ENCODE assay signal across 23 cellular contexts in genomic region chr7:15011289-15011688, GRCh38.
DNase-seq lines count a peak whose midpoint lies in the region; FAIRE-seq and TF ChIP-seq lines count a peak whose summit lies in the region.
"Had no signal": no experiment of that assay in that cellular context is flagged by ENCODE, and none has a peak within 500 bp of the region (broad histone marks: within the 10 kb centered on the region; RNA-seq: fewer than 3 reads in every experiment).

No MANE protein-coding gene starts in this region.

- H3T11ph ChIP-seq in H9 (ENCODE audit: low read length), result no peak overlapping the region

- no peak overlapping the region for H3K4me2 ChIP-seq in H9 (ENCODE audit: insufficient read depth, insufficient read length, low read length)
- H3K4me2 ChIP-seq in mesendoderm (ENCODE audit: low read length), result no peak overlapping the region
- H3K4me2 ChIP-seq: A549 had no signal

- TF ChIP-seq POLR2A in GM12892 (IDR thresholded peaks at IDR 0.05; ENCODE audit: low read depth, low read length), result no peak

- H3K27me3 ChIP-seq in H9 (ENCODE audit: insufficient read depth, low read length) (no peaks in the 10 kb centered on the region), mesendoderm (ENCODE audit: insufficient read depth, low read length, poor library complexity) (no peaks in the 10 kb centered on the region)
- H3K27me3 ChIP-seq: BE2C had no signal

- H3K36me3 ChIP-seq in mesendoderm (ENCODE audit: control insufficient read depth, insufficient read depth, low read length), result no peaks in the 10 kb centered on the region
- H3K36me3 ChIP-seq: BE2C had no signal

- no peaks in the 10 kb centered on the region for H4K20me1 ChIP-seq in H9 (ENCODE audit: control insufficient read depth, insufficient read depth, insufficient read length)

- H3K4me1 ChIP-seq in H9 (ENCODE audit: insufficient read depth, low read length) (peaks cover 8% of the 10 kb centered on the region; the same call in 1 of the 2 replicates), mesendoderm (ENCODE audit: control insufficient read depth, low read depth, low read length) (peaks cover 3% of the 10 kb centered on the region)
- H3K4me1 ChIP-seq: A549 had no signal

- peaks cover 16 to 19% of the 10 kb centered on the region in 2 experiments for H3K4me1 Mint-ChIP-seq in H9
- H3K4me1 Mint-ChIP-seq: CD4-positive, alpha-beta memory T cell had no signal

- no peak overlapping the region for H2BK20ac ChIP-seq in H9 (ENCODE audit: low read depth, low read length, poor library complexity, severe bottlenecking)

- H4K8ac ChIP-seq in H9 (replicated peaks; ENCODE audit: insufficient read length, low read depth, low read length), result no peak overlapping the region
- no peak overlapping the region for H4K8ac ChIP-seq in mesendoderm (ENCODE audit: low read depth, low read length)

- no peak overlapping the region for H3K56ac ChIP-seq in H9 (ENCODE audit: insufficient read length, low read depth, low read length)
- H3K56ac ChIP-seq in mesendoderm (ENCODE audit: low read length), result no peak overlapping the region

- no peak for FAIRE-seq in GM12892 (lab: Jason Lieb, UNC)
- FAIRE-seq: A549, D721Med, GM18507, K562 had no signal

- no peak overlapping the region for H2BK5ac ChIP-seq in H9 (ENCODE audit: insufficient read length, low read length)
- H2BK5ac ChIP-seq in mesendoderm (ENCODE audit: low read length), result no peak overlapping the region

- H2BK12ac ChIP-seq in H9 (ENCODE audit: insufficient read length, low read depth, low read length), result no peak overlapping the region

- H2BK15ac ChIP-seq in H9 (ENCODE audit: low read depth, low read length), result no peak overlapping the region
- no peak overlapping the region for H2BK15ac ChIP-seq in mesendoderm (replicated peaks; ENCODE audit: low read depth)

- no peak overlapping the region for H3K4me3 Mint-ChIP-seq in H9
- H3K4me3 Mint-ChIP-seq: CD4-positive, alpha-beta memory T cell; HFFc6 had no signal

- in situ Hi-C loops in GM13977 (cut with MboI; ENCODE audit: low pct_unique_long_range_greater_than_20kb, low sequenced_read_pairs, unreplicated experiment), result loop anchor here (25.0 kb wide), 1 partner anchor 299 kb away; no protein-coding TSS in a partner anchor

- H4K5ac ChIP-seq in H9 (ENCODE audit: insufficient read length, low read depth, low read length) (no peak overlapping the region), mesendoderm (ENCODE audit: low read length) (no peak overlapping the region)

- H2AFZ ChIP-seq in H9 (ENCODE audit: low read length), result no peak overlapping the region

- no peak overlapping the region for H3K4me3 ChIP-seq in mesendoderm (ENCODE audit: low read length)
- H3K4me3 ChIP-seq: A549, K562 had no signal

- DNase-seq in H9, result peak; percentile 57
- peak; percentile 16 for DNase-seq in OCI-M1 (lab: John Stamatoyannopoulos, UW)
- DNase-seq in amniotic epithelial cell (ENCODE audit: low read depth), result peak; percentile 1
- DNase-seq in mesendoderm, result peak; percentile 69
- DNase-seq in GM12892 (ENCODE audit: insufficient read length), result no peak
- DNase-seq in GM13977 (ENCODE audit: low spot score), result no peak
- DNase-seq in hepatic stellate cell (ENCODE audit: low spot score), result no peak
- DNase-seq in amniotic stem cell (lab: John Stamatoyannopoulos, UW), result no peak
- DNase-seq: BE2C; CD4-positive, alpha-beta memory T cell; DMS153; DMS79 treated with DMSO at 0.1 percent for 48 hours; EL; GDM1; GOT3; HCEC 1CT; HFFc6 had no signal

- H3K9me3 Mint-ChIP-seq in H9, result no peaks in the 10 kb centered on the region
- H3K9me3 Mint-ChIP-seq: HFFc6 had no signal

- H3K4ac ChIP-seq in H9 (ENCODE audit: low read depth, low read length) (no peak overlapping the region), mesendoderm (ENCODE audit: low read depth, low read length) (no peak overlapping the region)

- TF ChIP-seq CTCF in H9 (conservative IDR thresholded peaks at IDR 0.05) (no peak), GM13977 (IDR thresholded peaks at IDR 0.05; ENCODE audit: extremely low read depth, insufficient read depth, missing control alignments) (no peak)

- H4K91ac ChIP-seq in H9 (ENCODE audit: insufficient read length, low read depth, low read length), result no peak overlapping the region

- no peak overlapping the region for H3K27ac ChIP-seq in H9 (ENCODE audit: insufficient read length, low read depth, low read length)
- no peak overlapping the region for H3K27ac ChIP-seq in mesendoderm (ENCODE audit: low read depth, low read length)
- H3K27ac ChIP-seq: A549, C4-2B, HL-60 had no signal

- WGBS in H9 (ENCODE audit: extremely low coverage, insufficient read length, low lambda C conversion rate), result no CpG with 5 or more reads among the region's 3 CpGs
- WGBS in mesendoderm (ENCODE audit: extremely low coverage, insufficient coverage, low lambda C conversion rate), result no CpG with 5 or more reads among the region's 3 CpGs

- H3K36me3 Mint-ChIP-seq in H9 (ENCODE audit: insufficient read depth in 1 of 3, low read depth in 3 of 3), result no peaks in the 10 kb centered on the region
- H3K36me3 Mint-ChIP-seq: CD4-positive, alpha-beta memory T cell had no signal

- peak overlapping the region in 1 of 3 experiments; percentile 31; a peak in 2 of 7 replicates for H3K27ac Mint-ChIP-seq in H9
- H3K27ac Mint-ChIP-seq: CD4-positive, alpha-beta memory T cell; HFFc6 had no signal

- H3K9ac ChIP-seq in H9 (ENCODE audit: extremely low read depth, insufficient read length, low read length), result no peak overlapping the region
- H3K9ac ChIP-seq in mesendoderm (ENCODE audit: low read length), result no peak overlapping the region

- H3K23ac ChIP-seq in H9 (ENCODE audit: insufficient read length, low read depth, low read length) (no peak overlapping the region), mesendoderm (ENCODE audit: low read length) (no peak overlapping the region)

- 0 out of 2 replicates have a peak overlapping the region, but pooled peaks have one; percentile 27 for H3K14ac ChIP-seq in H9 (ENCODE audit: insufficient read depth, low read length)

- H3K79me2 ChIP-seq in H9 (ENCODE audit: insufficient read depth, low read length), result no peaks in the 10 kb centered on the region
- no peaks in the 10 kb centered on the region for H3K79me2 ChIP-seq in mesendoderm (ENCODE audit: control insufficient read depth, insufficient read depth, low read length)

- H3K27me3 Mint-ChIP-seq in H9 (ENCODE audit: low read depth), result no peaks in the 10 kb centered on the region
- H3K27me3 Mint-ChIP-seq: CD4-positive, alpha-beta memory T cell had no signal

- H2AK5ac ChIP-seq in H9 (ENCODE audit: insufficient read length, low read length) (no peak overlapping the region), mesendoderm (ENCODE audit: low read length) (no peak overlapping the region)

- H3K9me3 ChIP-seq in H9 (ENCODE audit: control insufficient read depth, low read depth, low read length), result no peaks in the 10 kb centered on the region
- H3K9me3 ChIP-seq: A549, BE2C had no signal

- H2BK120ac ChIP-seq in H9 (ENCODE audit: low read depth, low read length, poor library complexity, severe bottlenecking), result no peak overlapping the region
- H2BK120ac ChIP-seq in mesendoderm (ENCODE audit: low read depth, low read length), result no peak overlapping the region

- peaks cover 5% of the 10 kb centered on the region for H3K23me2 ChIP-seq in H9 (ENCODE audit: insufficient read length, low read depth, low read length, poor library complexity, severe bottlenecking)

- no peaks in the 10 kb centered on the region for H3K79me1 ChIP-seq in H9 (ENCODE audit: insufficient read depth, low read depth, low read length, poor library complexity, severe bottlenecking)
- H3K79me1 ChIP-seq in mesendoderm (ENCODE audit: low read length), result no peaks in the 10 kb centered on the region

- H3K18ac ChIP-seq in H9 (ENCODE audit: insufficient read length, low read depth, low read length) (no peak overlapping the region), mesendoderm (ENCODE audit: low read length) (peak overlapping the region; percentile 28)

Comparison
In these comparisons a context has a peak if more than half of its experiments do, and no peak if none do; other contexts are left out.
1. DNase-seq: peak in H9 (single experiment), OCI-M1 (single experiment), amniotic epithelial cell (single experiment) and mesendoderm (single experiment); none in GM12892 (single experiment), GM13977 (single experiment), hepatic stellate cell (single experiment) and amniotic stem cell (single experiment).